In the genomic region with DNA sequence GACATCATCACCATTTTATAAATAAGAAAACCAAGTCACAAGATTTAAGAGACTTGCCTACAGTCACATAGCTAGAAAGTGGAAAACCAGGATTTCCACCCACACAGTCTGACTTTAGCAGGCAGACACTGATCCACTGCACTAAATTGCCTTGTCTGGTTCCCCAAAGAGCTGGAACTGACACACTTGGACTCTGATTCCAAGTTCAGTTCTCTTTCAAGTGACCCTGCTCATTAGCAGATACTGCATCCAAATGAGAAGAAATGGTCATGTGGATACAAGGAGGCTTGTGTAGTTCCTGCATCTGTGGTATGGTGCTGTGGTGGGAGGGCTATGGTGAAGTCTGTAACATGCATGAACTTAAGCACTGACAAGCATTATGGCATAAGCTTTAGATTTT, we compare ENCODE assay signal across 17 cellular contexts.
"Had no signal": no experiment of that assay in that cellular context is flagged by ENCODE, and none has a peak within 500 bp of the region (broad histone marks: within the 10 kb centered on the region; RNA-seq: fewer than 3 reads in every experiment).

No MANE protein-coding gene starts in this region.

- H3K27me3 ChIP-seq: body of pancreas, sigmoid colon, transverse colon, uterus had no signal

- H3K9me3 ChIP-seq: sigmoid colon, transverse colon, uterus had no signal

- H3K36me3 ChIP-seq: sigmoid colon, transverse colon, uterus had no signal

- H3K4me1 ChIP-seq: body of pancreas, sigmoid colon, transverse colon, uterus had no signal

- DNase-seq: activated B cell treated with CpG ODN at 0.5 μM for 24 hours; activated CD4-positive, alpha-beta memory T cell treated with anti-CD3 and anti-CD28 coated beads for 36 hours; activated CD4-positive, alpha-beta T cell treated with anti-CD3 and anti-CD28 coated beads for 4 hours; activated gamma-delta T cell treated with Interleukin-2 at 50 U/mL for 16 hours; activated T-cell treated with anti-CD3 and anti-CD28 coated beads for 4 hours; body of pancreas; endodermal cell; foreskin melanocyte; kidney; nephron progenitor cell; sigmoid colon; stimulated activated CD4-positive, alpha-beta T cell treated with anti-CD3 and anti-CD28 coated beads, Interleukin-12 subunit alpha, Interleukin-12 subunit beta, amount 100 ng/mL, for 4 hours; stimulated activated CD4-positive, alpha-beta T cell treated with anti-CD3 and anti-CD28 coated beads, Interleukin-1b, Interleukin-23, amount 100 ng/mL, for 48 hours; stimulated activated naive CD4-positive, alpha-beta T cell treated with Interleukin-2 at 50 U/mL for 16 hours; transverse colon; uterus had no signal

- H3K4me3 ChIP-seq: body of pancreas, sigmoid colon, transverse colon, uterus had no signal

- H3K27ac ChIP-seq: body of pancreas, epithelial cell of prostate, sigmoid colon, transverse colon had no signal
